In the genomic region with DNA sequence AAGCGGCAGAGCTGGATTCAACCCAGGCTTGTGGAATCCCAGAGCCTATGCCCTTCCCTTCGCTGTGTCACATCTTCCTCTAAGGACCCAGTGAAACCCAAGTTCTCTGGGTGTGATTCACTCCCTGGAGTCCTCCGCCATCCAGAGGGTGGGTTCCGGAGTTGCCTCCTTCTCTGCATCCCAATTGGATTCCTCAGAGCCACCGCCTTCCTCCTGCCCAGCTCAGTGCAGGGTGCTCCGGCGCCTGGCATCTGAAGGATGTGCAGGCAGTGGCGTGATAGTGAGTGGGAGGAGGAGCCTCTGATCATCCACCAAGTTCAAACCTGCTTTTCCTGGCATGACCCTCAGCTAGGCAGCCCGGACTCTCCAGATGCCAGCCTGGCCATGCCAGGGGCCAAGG, we compare ENCODE assay signal across 18 cellular contexts. TPM values are rescaled to one million over a fixed set of nuclear protein-coding genes. Genes with fewer than 3 reads are reported as not detected.
A peak's percentile ranks its signal among the peaks of the same experiment; 100 is the strongest.
DNase-seq lines count a peak whose midpoint lies in the region; FAIRE-seq and TF ChIP-seq lines count a peak whose summit lies in the region.
"Had no signal": no experiment of that assay in that cellular context is flagged by ENCODE, and none has a peak within 500 bp of the region (broad histone marks: within the 10 kb centered on the region; RNA-seq: fewer than 3 reads in every experiment).

No MANE protein-coding gene starts in this region.

- H3K9me3 ChIP-seq in MG63 (no peaks in the 10 kb centered on the region), prostate gland (no peaks in the 10 kb centered on the region)
- H3K9me3 ChIP-seq: Caco-2, right atrium auricular region had no signal

- DNase-seq in DMS79 (lab: John Stamatoyannopoulos, UW) (peak; percentile 91), MG63 (peak; percentile 86), astrocyte of the hippocampus (ENCODE audit: low read depth, low spot score) (peak; percentile 7), prostate gland (ENCODE audit: low spot score) (peak; percentile 36), GDM1 (lab: John Stamatoyannopoulos, UW) (no peak), HTR-8/SVneo (ENCODE audit: insufficient read length, low spot score) (no peak), NCI-H2171 treated with DMSO at 0.1 percent for 48 hours (lab: John Stamatoyannopoulos, UW) (no peak)
- DNase-seq: activated CD4-positive, CD25-positive, alpha-beta regulatory T cell treated with anti-CD3 and anti-CD28 coated beads, Interleukin-2, amount 50 U/mL, for 72 hours; Caco-2; NCI-H1092 treated with DMSO at 0.1 percent for 48 hours; NCI-H2081 treated with DMSO at 0.1 percent for 48 hours; occipital lobe; stimulated activated CD4-positive, alpha-beta T cell treated with anti-CD3 and anti-CD28 coated beads, Interleukin-15, amount 100 ng/mL, for 24 hours had no signal

- intact Hi-C loops in prostate gland (cut with DNase I): no loop called here

- H3K36me3 ChIP-seq in MG63: no peaks in the 10 kb centered on the region
- no peaks in the 10 kb centered on the region for H3K36me3 ChIP-seq in prostate gland
- H3K36me3 ChIP-seq: right atrium auricular region had no signal

- FAIRE-seq in HTR-8/SVneo (lab: Jason Lieb, UNC): no peak
- FAIRE-seq: GM12892, islet of Langerhans, K562 had no signal

- H3K27me3 ChIP-seq in MG63 (no peaks in the 10 kb centered on the region), prostate gland (replicated peaks; ENCODE audit: insufficient read depth) (no peaks in the 10 kb centered on the region)
- H3K27me3 ChIP-seq: right atrium auricular region had no signal

- TF ChIP-seq CTCF in prostate gland (IDR thresholded peaks at IDR 0.05): no peak

- H3K4me3 ChIP-seq in MG63 (no peak overlapping the region), prostate gland (no peak overlapping the region)
- H3K4me3 ChIP-seq: K562, lung, right atrium auricular region had no signal

- 35% methylated on average over 8 of the region's 9 CpGs for WGBS in prostate gland

- TF ChIP-seq POLR2A in prostate gland (IDR thresholded peaks at IDR 0.05): no peak

- no peak overlapping the region for H3K27ac ChIP-seq in prostate gland
- H3K27ac ChIP-seq: right atrium auricular region had no signal

- no peaks in the 10 kb centered on the region for H3K4me1 ChIP-seq in prostate gland (replicated peaks)
- H3K4me1 ChIP-seq: Caco-2, right atrium auricular region had no signal

RNA-seq across cellular contexts. Expression of gene RCC2, which starts 20.8 kb away (rescaled TPM):
- 99.2 and 108 TPM in 2 replicates for total RNA-seq in MG63 (2014; rRNA removed; shearing (Covaris generic); ENCODE audit: low replicate concordance)
- total RNA-seq in prostate gland: 10 to 100 TPM; 42.6 to 65.4 TPM

Comparison
In these comparisons a context has a peak if more than half of its experiments do, and no peak if none do; other contexts are left out.
1. DNase-seq: peak in DMS79 (single experiment), MG63 (single experiment), astrocyte of the hippocampus (single experiment) and prostate gland (single experiment); none in GDM1 (single experiment), HTR-8/SVneo (single experiment) and NCI-H2171 treated with DMSO at 0.1 percent for 48 hours (single experiment).